In the genomic region with DNA sequence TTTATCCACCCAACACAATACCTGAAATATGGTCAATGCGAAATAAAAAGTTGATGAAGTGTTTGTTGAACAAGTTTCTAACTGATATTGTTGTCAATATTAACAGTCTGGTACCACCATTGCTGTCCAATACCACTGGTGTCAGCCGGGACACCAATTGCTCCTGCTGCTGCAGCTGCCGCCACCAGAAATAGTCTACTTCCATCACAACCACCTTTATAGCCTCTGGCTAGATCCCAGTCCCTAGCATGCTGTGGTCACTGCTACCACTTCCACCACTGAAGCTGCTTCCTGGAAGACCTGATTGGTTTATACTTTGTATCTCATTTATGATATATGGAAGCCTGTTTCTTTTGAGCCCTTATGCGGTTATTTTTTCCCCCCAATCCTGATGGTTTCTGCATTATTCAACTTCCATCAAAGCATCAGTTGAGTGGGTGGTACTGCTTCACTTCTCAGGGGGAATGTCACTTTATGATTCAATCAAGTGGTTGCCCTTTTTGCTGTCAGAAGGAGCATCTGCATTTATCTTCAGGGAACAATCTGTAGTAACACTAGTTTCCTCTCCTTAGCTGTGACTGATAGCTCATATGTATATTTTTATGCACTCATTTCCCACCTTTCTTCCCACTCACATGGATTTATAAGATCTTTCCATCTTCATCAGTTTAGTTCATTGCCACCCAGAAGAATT, we compare ENCODE assay signal across 20 cellular contexts.
"Had no signal": no experiment of that assay in that cellular context is flagged by ENCODE, and none has a peak within 500 bp of the region (broad histone marks: within the 10 kb centered on the region; RNA-seq: fewer than 3 reads in every experiment).

No MANE protein-coding gene starts in this region.

- H3K27ac ChIP-seq: epithelial cell of prostate, heart left ventricle, neutrophil, parathyroid adenoma, skin epidermis, tibial nerve, vagina had no signal

- H3K27ac Mint-ChIP-seq: naive thymus-derived CD8-positive, alpha-beta T cell; T-cell had no signal

- H3K27me3 Mint-ChIP-seq: naive thymus-derived CD8-positive, alpha-beta T cell; T-cell had no signal

- ATAC-seq: heart left ventricle; left lobe of liver; naive thymus-derived CD8-positive, alpha-beta T cell; T-cell had no signal

- H3K4me1 ChIP-seq: parathyroid adenoma, tibial nerve, vagina had no signal

- H3K4me1 Mint-ChIP-seq: T-cell had no signal

- H3K4me3 ChIP-seq: gastrocnemius medialis, heart left ventricle, skin epidermis, tibial nerve, vagina had no signal

- H3K27me3 ChIP-seq: gastrocnemius medialis, heart left ventricle, neutrophil, tibial nerve, vagina had no signal

- H3K9me3 ChIP-seq: gastrocnemius medialis, neutrophil, vagina had no signal

- H3K4me3 Mint-ChIP-seq: naive thymus-derived CD8-positive, alpha-beta T cell; T-cell had no signal

- H3K36me3 ChIP-seq: gastrocnemius medialis, heart left ventricle, neutrophil, vagina had no signal

- DNase-seq: activated CD4-positive, alpha-beta T cell treated with anti-CD3 and anti-CD28 coated beads for 48 hours; activated CD8-positive, alpha-beta memory T cell treated with anti-CD3 and anti-CD28 coated beads, Interleukin-2, amount 50 U/mL, for 48 hours; aorta; naive thymus-derived CD8-positive, alpha-beta T cell; retina; stimulated activated CD4-positive, alpha-beta T cell treated with anti-CD3 and anti-CD28 coated beads, Interleukin-15, amount 100 ng/mL, for 24 hours; stimulated activated CD4-positive, alpha-beta T cell treated with anti-CD3 and anti-CD28 coated beads, Interleukin-4, amount 100 ng/mL, for 24 hours; stimulated activated naive CD4-positive, alpha-beta T cell; substantia nigra; T-cell; T-helper 9 cell had no signal
